ENCODE assay signal across 9 cellular contexts in the genomic region with DNA sequence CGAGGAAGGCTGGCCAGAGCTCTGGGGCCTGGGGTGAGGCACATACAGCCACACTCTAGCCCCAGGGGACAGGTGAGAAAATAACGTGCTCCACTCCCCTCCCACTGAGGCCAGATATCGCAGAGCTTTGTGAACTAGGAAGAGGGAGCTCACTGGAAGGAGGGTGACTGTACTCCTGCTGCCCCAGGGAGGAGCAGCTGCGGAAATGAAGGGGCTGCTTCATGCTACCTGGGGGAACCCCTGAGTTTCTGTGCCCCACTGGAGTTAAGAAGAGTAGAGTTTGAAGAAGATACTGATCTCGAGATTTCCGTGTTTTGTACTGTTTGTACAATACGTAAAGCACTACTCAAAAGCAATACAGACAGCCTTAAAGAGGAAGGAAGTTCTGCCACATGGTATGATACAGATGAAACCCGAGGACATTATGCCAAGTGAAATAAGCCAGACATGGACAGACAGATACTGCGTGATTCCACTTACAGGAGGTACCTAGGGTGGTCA. TPM values are rescaled to one million over a fixed set of nuclear protein-coding genes. Genes with fewer than 3 reads are reported as not detected.
DNase-seq lines count a peak whose midpoint lies in the region; ATAC-seq, FAIRE-seq and TF ChIP-seq lines count a peak whose summit lies in the region.
"Had no signal": no experiment of that assay in that cellular context is flagged by ENCODE, and none has a peak within 500 bp of the region (broad histone marks: within the 10 kb centered on the region; RNA-seq: fewer than 3 reads in every experiment).

No MANE protein-coding gene starts in this region.

- ATAC-seq in GM18868 (IDR thresholded peaks at IDR 0.05; ENCODE audit: unreplicated experiment) (peak; percentile 49), pancreas (peak in 3 of 4 donors; percentile 26 to 65 (median 29)), GM18519 (IDR thresholded peaks at IDR 0.05; ENCODE audit: low FRiP score, unreplicated experiment) (no peak), HG03108 (IDR thresholded peaks at IDR 0.05; ENCODE audit: unreplicated experiment) (no peak), GM19452 (IDR thresholded peaks at IDR 0.05; ENCODE audit: unreplicated experiment) (no peak)

- peaks cover 68% of the 10 kb centered on the region for H3K4me1 ChIP-seq in OCI-LY7 (ENCODE audit: insufficient read depth, low read length, poor library complexity, severe bottlenecking)
- H3K4me1 ChIP-seq in pancreas: peaks cover 0 to 6% (median 0%) of the 10 kb centered on the region in 3 donors

- H3K9me3 ChIP-seq in OCI-LY7 (ENCODE audit: low read length): no peaks in the 10 kb centered on the region
- no peaks in the 10 kb centered on the region for H3K9me3 ChIP-seq in pancreas

- CTCF ChIA-PET in OCI-LY7 (lab: Charles Lee; ENCODE audit: unreplicated experiment): interaction anchor here (0.5 kb wide), 1 partner anchor 83 kb away, joined by 3 read pairs; no protein-coding TSS in a partner anchor

- H3K4me1 Mint-ChIP-seq in HFFc6 (ENCODE audit: low read depth): peaks cover 8% of the 10 kb centered on the region

- no TSS peak for BruUV-seq in OCI-LY7 (replicated peaks; lab: Mats Ljungman, UMichigan)

- peak overlapping the region; percentile 42 for H2AFZ ChIP-seq in OCI-LY7 (ENCODE audit: low read length)

- H3K4me2 ChIP-seq in OCI-LY7 (ENCODE audit: low read length): peak overlapping the region; percentile 61

- no peaks in the 10 kb centered on the region for H3K9me2 ChIP-seq in OCI-LY7 (ENCODE audit: insufficient read depth, low read length)

- H3K9me3 Mint-ChIP-seq in HFFc6: no peaks in the 10 kb centered on the region

- FAIRE-seq in pancreas (lab: Jason Lieb, UNC): no peak
- FAIRE-seq: bronchial epithelial cell had no signal

- H3K4me3 Mint-ChIP-seq in HFFc6: no peak overlapping the region

- no peaks in the 10 kb centered on the region for H3K27me3 Mint-ChIP-seq in HFFc6 (ENCODE audit: insufficient read depth)

- H3K79me2 ChIP-seq in OCI-LY7 (ENCODE audit: insufficient read depth, low read depth, low read length): no peaks in the 10 kb centered on the region

- H3K27ac ChIP-seq in OCI-LY7 (ENCODE audit: low read depth, low read length, poor library complexity, severe bottlenecking) (peak overlapping the region; percentile 43), pancreas (no peak overlapping the region)

- DNase-seq in OCI-LY7 (ENCODE audit: low spot score) (peak; percentile 53), pancreas (no peak), HFFc6 (no peak)
- DNase-seq in activated naive CD4-positive, alpha-beta T cell treated with anti-CD3 and anti-CD28 coated beads, Interleukin-2, amount 50 U/mL, for 16 hours: peak; percentile 43

- H3K36me3 ChIP-seq in OCI-LY7 (ENCODE audit: insufficient read depth, low read length) (no peaks in the 10 kb centered on the region), pancreas (no peaks in the 10 kb centered on the region)

- POLR2A ChIA-PET in OCI-LY7 (lab: Charles Lee): interaction anchor here (1.3 to 7.7 kb wide), 3 partner anchors 18 to 34 kb away, joined by 3 to 101 read pairs (median 5); no protein-coding TSS in a partner anchor

- no peak for TF ChIP-seq CTCF in OCI-LY7 (conservative IDR thresholded peaks at IDR 0.05; ENCODE audit: low read length)
- TF ChIP-seq CTCF in pancreas (IDR thresholded peaks at IDR 0.05): no peak
- no peak for TF ChIP-seq CTCF in HFFc6 (IDR thresholded peaks at IDR 0.05)

- no peak overlapping the region for H3K27ac Mint-ChIP-seq in HFFc6

- H3K27me3 ChIP-seq in pancreas: no peaks in the 10 kb centered on the region

- peaks cover 4% of the 10 kb centered on the region; the same call in 1 of the 2 replicates for H3K36me3 Mint-ChIP-seq in HFFc6 (ENCODE audit: low read depth)

- no peaks in the 10 kb centered on the region for H4K20me1 ChIP-seq in OCI-LY7 (ENCODE audit: insufficient read depth, low read length)

- WGBS in pancreas, 2 donors: 84% methylated on average over 9 of the region's 9 CpGs

- no peak overlapping the region for H3K4me3 ChIP-seq in OCI-LY7 (ENCODE audit: low read depth, low read length, poor library complexity, severe bottlenecking)
- H3K4me3 ChIP-seq in pancreas: no peak overlapping the region

- intact Hi-C loops in OCI-LY7 (cut with micrococcal nuclease; ENCODE audit: unreplicated experiment): no loop called here
- intact Hi-C loops in pancreas (cut with DNase I): no loop called here

RNA-seq across cellular contexts. Expression of gene CMTM6, which starts 44.6 kb away (rescaled TPM):
- 16.0 and 26.2 TPM in 2 replicates for total RNA-seq in OCI-LY7 (2014; rRNA removed; shearing (Covaris generic))
- total RNA-seq in OCI-LY7 (2022): 33.5 and 36.0 TPM in 2 replicates
- total RNA-seq in pancreas: 10 to 100 TPM in 4 of 6 donors, 1 to 10 TPM in 2; 8.4 to 34.0 (median 13.7) TPM
- 10 to 100 TPM; 10.3 to 18.5 TPM for polyA plus RNA-seq in pancreas
- 10 to 100 TPM; 55.7 to 68.0 (median 62.7) TPM for total RNA-seq in HFFc6 (2021; fragmentation: NEBNext Ultra II Directional; extraction: Animal tissue kit (Norgen Biotek cat#: 25700))

Comparison
In these comparisons a context has a peak if more than half of its experiments do, and no peak if none do; other contexts are left out.
1. ATAC-seq: peak in GM18868 (single experiment) and pancreas (3 of 4); none in GM18519 (single experiment), HG03108 (single experiment) and GM19452 (single experiment).
2. DNase-seq: peak in OCI-LY7 (single experiment) and activated naive CD4-positive, alpha-beta T cell treated with anti-CD3 and anti-CD28 coated beads, Interleukin-2, amount 50 U/mL, for 16 hours (single experiment); none in pancreas (0 of 6) and HFFc6 (single experiment).